9 cellular contexts compared by ENCODE assay signal in the genomic region with DNA sequence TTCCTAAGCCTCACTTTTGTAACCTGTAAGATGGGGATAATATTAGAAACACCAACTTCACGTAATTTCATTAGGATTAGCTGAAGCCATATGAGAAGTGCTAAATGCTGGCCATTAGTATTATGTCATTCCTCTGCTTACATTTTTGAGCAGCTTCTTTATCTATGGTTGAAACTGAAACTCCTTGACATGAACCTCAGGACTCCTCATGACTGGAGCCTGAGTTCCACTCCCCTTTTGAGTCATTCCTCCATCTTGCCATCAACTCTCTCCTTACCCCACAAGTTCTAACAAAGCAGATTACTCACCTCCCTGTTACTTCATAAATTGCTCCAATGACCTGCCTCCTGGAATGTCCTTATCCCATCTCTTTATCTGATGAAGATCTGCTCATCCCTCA.
DNase-seq lines count a peak whose midpoint lies in the region; ATAC-seq and TF ChIP-seq lines count a peak whose summit lies in the region.
"Had no signal": no experiment of that assay in that cellular context is flagged by ENCODE, and none has a peak within 500 bp of the region (broad histone marks: within the 10 kb centered on the region; RNA-seq: fewer than 3 reads in every experiment).

No MANE protein-coding gene starts in this region.

- H4K20me1 ChIP-seq in osteoblast (ENCODE audit: insufficient read depth, low read length) = no peaks in the 10 kb centered on the region

- ATAC-seq in GM19351 (IDR thresholded peaks at IDR 0.05; ENCODE audit: unreplicated experiment) (peak; percentile 70), HG02678 (IDR thresholded peaks at IDR 0.05; ENCODE audit: unreplicated experiment) (peak; percentile 78), GM21737 (IDR thresholded peaks at IDR 0.05; ENCODE audit: unreplicated experiment) (no peak)

- DNase-seq in M059J (ENCODE audit: low read depth) = peak; percentile 14
- peak; percentile 49 for DNase-seq in osteoblast (ENCODE audit: insufficient read length, low spot score, missing footprints)
- no peak for DNase-seq in OCI-M2 (lab: John Stamatoyannopoulos, UW; ENCODE audit: unreplicated experiment)
- no peak for DNase-seq in NCI-H2081 treated with DMSO at 0.1 percent for 48 hours (lab: John Stamatoyannopoulos, UW)
- DNase-seq: NCI-H2171 treated with DMSO at 0.1 percent for 48 hours, retina had no signal

- no peaks in the 10 kb centered on the region for H3K36me3 ChIP-seq in osteoblast (ENCODE audit: insufficient read depth, low read length)

- H3K79me2 ChIP-seq in osteoblast (ENCODE audit: insufficient read depth, low read length) = no peaks in the 10 kb centered on the region

- peak overlapping the region; percentile 14 for H2AFZ ChIP-seq in osteoblast (ENCODE audit: low read length)

- H3K4me2 ChIP-seq in osteoblast (ENCODE audit: insufficient read depth, low read length) = no peak overlapping the region

- no peak overlapping the region for H3K27ac ChIP-seq in osteoblast (ENCODE audit: low read depth, low read length)

- no peaks in the 10 kb centered on the region for H3K9me3 ChIP-seq in osteoblast (ENCODE audit: low read depth, low read length)

- no peak for TF ChIP-seq CTCF in osteoblast (IDR thresholded peaks at IDR 0.05; ENCODE audit: extremely low read depth, low read depth, low read length)

- no peak overlapping the region for H3K4me3 ChIP-seq in osteoblast (ENCODE audit: insufficient read depth, low read length)

- no peaks in the 10 kb centered on the region for H3K27me3 ChIP-seq in osteoblast (ENCODE audit: insufficient read depth, low read length)

- H3K4me1 ChIP-seq in osteoblast (ENCODE audit: insufficient read depth, low read length) = no peaks in the 10 kb centered on the region

Comparison
In these comparisons a context has a peak if more than half of its experiments do, and no peak if none do; other contexts are left out.
1. DNase-seq: peak in M059J (single experiment) and osteoblast (single experiment); none in OCI-M2 (single experiment) and NCI-H2081 treated with DMSO at 0.1 percent for 48 hours (single experiment).